Comparison of ENCODE assay signal across 8 cellular contexts in genomic region chr2:86441392-86441788, GRCh38. TPM values are rescaled to one million over a fixed set of nuclear protein-coding genes. Genes with fewer than 3 reads are reported as not detected.
DNase-seq lines count a peak whose midpoint lies in the region; ATAC-seq and TF ChIP-seq lines count a peak whose summit lies in the region.

No MANE protein-coding gene starts in this region.

- H3K9me3 Mint-ChIP-seq in activated naive CD4-positive, alpha-beta T cell treated with anti-CD3 and anti-CD28 coated beads, Interleukin-2, amount 50 U/mL, for 72 hours: peaks cover 10 to 23% of the 10 kb centered on the region in 2 donors

- H3K27ac ChIP-seq in left lung (peak overlapping the region; percentile 97), upper lobe of right lung (peak overlapping the region; percentile 94)

- ATAC-seq in HG02571 (IDR thresholded peaks at IDR 0.05; ENCODE audit: unreplicated experiment) (peak; percentile 18), left lung (no peak), upper lobe of right lung (no peak), GM21381 (IDR thresholded peaks at IDR 0.05; ENCODE audit: unreplicated experiment) (no peak)
- ATAC-seq in activated naive CD4-positive, alpha-beta T cell treated with anti-CD3 and anti-CD28 coated beads, Interleukin-2, amount 50 U/mL, for 72 hours: no peak

- intact Hi-C loops in left lung (cut with DNase I) (no loop called here), upper lobe of right lung (cut with DNase I) (no loop called here)

- peak overlapping the region; percentile 94 to 95 for H3K27ac Mint-ChIP-seq in activated naive CD4-positive, alpha-beta T cell treated with anti-CD3 and anti-CD28 coated beads, Interleukin-2, amount 50 U/mL, for 72 hours

- H3K9me3 ChIP-seq in left lung (peaks cover 0 to 32% of the 10 kb centered on the region in 2 donors), upper lobe of right lung (peaks cover 9% of the 10 kb centered on the region)

- H3K36me3 Mint-ChIP-seq in activated naive CD4-positive, alpha-beta T cell treated with anti-CD3 and anti-CD28 coated beads, Interleukin-2, amount 50 U/mL, for 72 hours: peaks cover 34 to 52% of the 10 kb centered on the region in 2 donors

- DNase-seq in ELF-1 (ENCODE audit: low read depth, low spot score) (peak; percentile 3), left lung (no peak), upper lobe of right lung (no peak), NCI-H345 (lab: John Stamatoyannopoulos, UW) (no peak)
- DNase-seq in activated naive CD4-positive, alpha-beta T cell treated with anti-CD3 and anti-CD28 coated beads, Interleukin-2, amount 50 U/mL, for 72 hours (ENCODE audit: low spot score in 2 of 2): no peak
- DNase-seq in stimulated activated CD4-positive, alpha-beta T cell treated with anti-CD3 and anti-CD28 coated beads, Interleukin-15, amount 100 ng/mL, for 24 hours: no peak

- H3K4me3 ChIP-seq in left lung: peak overlapping the region; percentile 61 to 73
- peak overlapping the region; percentile 74 for H3K4me3 ChIP-seq in upper lobe of right lung

- H3K27me3 ChIP-seq in left lung (no peaks in the 10 kb centered on the region), upper lobe of right lung (no peaks in the 10 kb centered on the region)

- H3K36me3 ChIP-seq in left lung (no peaks in the 10 kb centered on the region), upper lobe of right lung (peaks cover 13% of the 10 kb centered on the region)

- peaks cover 13 to 37% of the 10 kb centered on the region in 2 donors for H3K4me1 ChIP-seq in left lung
- H3K4me1 ChIP-seq in upper lobe of right lung: peaks cover 35% of the 10 kb centered on the region

- TF ChIP-seq CTCF in left lung (IDR thresholded peaks at IDR 0.05): no peak
- no peak for TF ChIP-seq CTCF in upper lobe of right lung (IDR thresholded peaks at IDR 0.05)

RNA-seq across cellular contexts. Expression of gene KDM3A, which starts 0.2 kb away (rescaled TPM):
- 100 to 1,000 TPM in 1 of 2 donors, 10 to 100 TPM in 1; 67.1 to 108 TPM for total RNA-seq in activated naive CD4-positive, alpha-beta T cell treated with anti-CD3 and anti-CD28 coated beads, Interleukin-2, amount 50 U/mL, for 72 hours
- total RNA-seq in left lung (10 to 100 TPM; 39.3 to 40.5 TPM), upper lobe of right lung (49.1 TPM)
